Comparison of ENCODE assay signal across 10 cellular contexts in the genomic region with DNA sequence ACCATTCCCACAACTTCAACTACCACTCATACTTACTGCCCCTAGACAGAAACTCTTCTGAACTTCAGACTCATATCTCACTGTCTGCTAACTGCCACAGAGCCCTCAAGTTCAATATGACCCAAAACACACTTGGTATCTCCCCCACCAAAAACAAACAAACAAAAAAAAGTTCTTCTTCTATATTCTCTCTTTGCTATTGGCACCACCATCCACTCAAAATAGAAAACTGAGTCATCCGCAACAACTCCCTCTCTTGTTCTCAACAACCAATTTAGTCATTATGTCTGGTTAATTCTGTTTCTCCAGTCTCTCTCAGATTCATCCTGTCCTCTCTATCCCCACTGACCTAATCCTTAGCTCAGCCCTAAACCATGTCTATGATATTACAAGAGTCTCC. TPM values are rescaled to one million over a fixed set of nuclear protein-coding genes. Genes with fewer than 3 reads are reported as not detected.
DNase-seq lines count a peak whose midpoint lies in the region; ATAC-seq and TF ChIP-seq lines count a peak whose summit lies in the region.
"Had no signal": no experiment of that assay in that cellular context is flagged by ENCODE, and none has a peak within 500 bp of the region (broad histone marks: within the 10 kb centered on the region; RNA-seq: fewer than 3 reads in every experiment).

No MANE protein-coding gene starts in this region.

- H3K4me3 ChIP-seq in astrocyte of the spinal cord (ENCODE audit: low read depth, low read length) (no peak overlapping the region), neural cell (ENCODE audit: low read length) (peak overlapping the region; percentile 84)
- H3K4me3 ChIP-seq: esophagus squamous epithelium had no signal

- no peak for TF ChIP-seq RAD21 in neural cell (conservative IDR thresholded peaks at IDR 0.05)

- no peak overlapping the region for H2AFZ ChIP-seq in neural cell (ENCODE audit: low read depth, low read length)

- no peak for ATAC-seq in HG02571 (IDR thresholded peaks at IDR 0.05; ENCODE audit: unreplicated experiment)
- ATAC-seq: left lobe of liver had no signal

- no peaks in the 10 kb centered on the region for H4K20me1 ChIP-seq in neural cell (ENCODE audit: insufficient read depth)

- H3K27ac ChIP-seq in neural cell (ENCODE audit: low read length) = peak overlapping the region; percentile 94
- H3K27ac ChIP-seq: esophagus squamous epithelium had no signal

- no peaks in the 10 kb centered on the region for H3K36me3 ChIP-seq in neural cell (ENCODE audit: insufficient read depth, low read length)

- DNase-seq in Ammon's horn (ENCODE audit: low spot score) (peak; percentile 50), HCEC 1CT (peak; percentile 20), astrocyte of the spinal cord (ENCODE audit: low read depth, low spot score) (peak; percentile 22), RKO (ENCODE audit: low spot score) (no peak)
- DNase-seq in central memory CD4-positive, alpha-beta T cell = no peak
- DNase-seq: aorta, esophagus squamous epithelium had no signal

- in situ Hi-C loops in astrocyte of the spinal cord (cut with HindIII; ENCODE audit: low sequenced_read_pairs) = no loop called here

- no peaks in the 10 kb centered on the region for H3K9me2 ChIP-seq in neural cell (ENCODE audit: insufficient read depth, low read length)

- no peaks in the 10 kb centered on the region for H3F3A ChIP-seq in neural cell (ENCODE audit: insufficient read depth, low read length, poor library complexity, severe bottlenecking)

- H3K4me2 ChIP-seq in neural cell (ENCODE audit: low read length) = peak overlapping the region; percentile 9

- no peak overlapping the region for H3K9ac ChIP-seq in neural cell (ENCODE audit: low read length)

- H3K27me3 ChIP-seq in neural cell (ENCODE audit: insufficient read depth, low read depth, low read length) = no peaks in the 10 kb centered on the region
- H3K27me3 ChIP-seq: esophagus squamous epithelium had no signal

- no peak for TF ChIP-seq EP300 in neural cell (conservative IDR thresholded peaks at IDR 0.05; ENCODE audit: poor library complexity, severe bottlenecking)

- peaks cover 85% of the 10 kb centered on the region for H3K79me2 ChIP-seq in neural cell (replicated peaks; ENCODE audit: insufficient read depth, low read length)

- no peak for TF ChIP-seq CTCF in astrocyte of the spinal cord (IDR thresholded peaks at IDR 0.05; ENCODE audit: low read depth, low read length)
- no peak for TF ChIP-seq CTCF in neural cell (IDR thresholded peaks at IDR 0.05; ENCODE audit: poor library complexity, severe bottlenecking)

- no peaks in the 10 kb centered on the region for H3K9me3 ChIP-seq in neural cell (ENCODE audit: low read length)
- H3K9me3 ChIP-seq: esophagus squamous epithelium had no signal

TF ChIP-seq in neural cell, 6 proteins besides CTCF, POLR2A, EP300 and RAD21:
- TF ChIP-seq POLR2AphosphoS5 (IDR thresholded peaks at IDR 0.05) (no peak), MXI1 (conservative IDR thresholded peaks at IDR 0.05; ENCODE audit: poor library complexity, severe bottlenecking) (no peak), SMC3 (conservative IDR thresholded peaks at IDR 0.05; ENCODE audit: poor library complexity) (no peak), TAF1 (IDR thresholded peaks at IDR 0.05; ENCODE audit: low read depth) (no peak), EZH2 (IDR thresholded peaks at IDR 0.05; ENCODE audit: borderline replicate concordance, insufficient read depth, low read length, poor library complexity, severe bottlenecking) (no peak)
- TF ChIP-seq, protein P1, sequence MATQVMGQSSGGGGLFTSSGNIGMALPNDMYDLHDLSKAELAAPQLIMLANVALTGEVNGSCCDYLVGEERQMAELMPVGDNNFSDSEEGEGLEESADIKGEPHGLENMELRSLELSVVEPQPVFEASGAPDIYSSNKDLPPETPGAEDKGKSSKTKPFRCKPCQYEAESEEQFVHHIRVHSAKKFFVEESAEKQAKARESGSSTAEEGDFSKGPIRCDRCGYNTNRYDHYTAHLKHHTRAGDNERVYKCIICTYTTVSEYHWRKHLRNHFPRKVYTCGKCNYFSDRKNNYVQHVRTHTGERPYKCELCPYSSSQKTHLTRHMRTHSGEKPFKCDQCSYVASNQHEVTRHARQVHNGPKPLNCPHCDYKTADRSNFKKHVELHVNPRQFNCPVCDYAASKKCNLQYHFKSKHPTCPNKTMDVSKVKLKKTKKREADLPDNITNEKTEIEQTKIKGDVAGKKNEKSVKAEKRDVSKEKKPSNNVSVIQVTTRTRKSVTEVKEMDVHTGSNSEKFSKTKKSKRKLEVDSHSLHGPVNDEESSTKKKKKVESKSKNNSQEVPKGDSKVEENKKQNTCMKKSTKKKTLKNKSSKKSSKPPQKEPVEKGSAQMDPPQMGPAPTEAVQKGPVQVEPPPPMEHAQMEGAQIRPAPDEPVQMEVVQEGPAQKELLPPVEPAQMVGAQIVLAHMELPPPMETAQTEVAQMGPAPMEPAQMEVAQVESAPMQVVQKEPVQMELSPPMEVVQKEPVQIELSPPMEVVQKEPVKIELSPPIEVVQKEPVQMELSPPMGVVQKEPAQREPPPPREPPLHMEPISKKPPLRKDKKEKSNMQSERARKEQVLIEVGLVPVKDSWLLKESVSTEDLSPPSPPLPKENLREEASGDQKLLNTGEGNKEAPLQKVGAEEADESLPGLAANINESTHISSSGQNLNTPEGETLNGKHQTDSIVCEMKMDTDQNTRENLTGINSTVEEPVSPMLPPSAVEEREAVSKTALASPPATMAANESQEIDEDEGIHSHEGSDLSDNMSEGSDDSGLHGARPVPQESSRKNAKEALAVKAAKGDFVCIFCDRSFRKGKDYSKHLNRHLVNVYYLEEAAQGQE (IDR thresholded peaks at IDR 0.05; ENCODE audit: borderline replicate concordance) = no peak
TF ChIP-seq in neural cell: peak in this region for 0.

RNA-seq across cellular contexts. Expression of a gene that starts 7.2 kb away (rescaled TPM):
- polyA plus RNA-seq in neural cell = 160 and 183 TPM in 2 replicates
- polyA minus RNA-seq in neural cell = 232 and 268 TPM in 2 replicates

RNA-seq across cellular contexts. Expression of a gene that starts 34.1 kb away (rescaled TPM):
- 1.7 and 3.3 TPM in 2 replicates for polyA plus RNA-seq in neural cell
- 4.4 and 4.6 TPM in 2 replicates for polyA minus RNA-seq in neural cell

RNA-seq across cellular contexts. Expression of a gene that starts 34.2 kb away (rescaled TPM):
- polyA plus RNA-seq in neural cell = 89.9 and 110 TPM in 2 replicates
- 33.8 and 36.5 TPM in 2 replicates for polyA minus RNA-seq in neural cell

RNA-seq across cellular contexts. Expression of a gene that starts 44.1 kb away (rescaled TPM):
- polyA plus RNA-seq in neural cell = 3.2 and 3.9 TPM in 2 replicates
- polyA minus RNA-seq in neural cell = 9.0 and 9.7 TPM in 2 replicates

RNA-seq across cellular contexts. Expression of a gene that starts 54.4 kb away (rescaled TPM):
- polyA plus RNA-seq in neural cell = 4.9 and 6.1 TPM in 2 replicates
- polyA minus RNA-seq in neural cell = 3.0 and 3.4 TPM in 2 replicates

Comparison
In these comparisons a context has a peak if more than half of its experiments do, and no peak if none do; other contexts are left out.
1. DNase-seq: peak in Ammon's horn (single experiment), HCEC 1CT (single experiment) and astrocyte of the spinal cord (single experiment); none in RKO (single experiment) and central memory CD4-positive, alpha-beta T cell (single experiment).